ENCODE assay signal across 8 cellular contexts in genomic region chr3:101803152-101803782, GRCh38. TPM values are rescaled to one million over a fixed set of nuclear protein-coding genes. Genes with fewer than 3 reads are reported as not detected.
DNase-seq lines count a peak whose midpoint lies in the region; ATAC-seq and TF ChIP-seq lines count a peak whose summit lies in the region.

No MANE protein-coding gene starts in this region.

- TF ChIP-seq CTCF in WTC11 (IDR thresholded peaks at IDR 0.05) = peak; percentile 78
- TF ChIP-seq CTCF in mesothelial cell of epicardium (IDR thresholded peaks at IDR 0.05; ENCODE audit: unreplicated experiment) = peak; percentile 86
- peak; percentile 82 to 85 for TF ChIP-seq CTCF in tibial artery (IDR thresholded peaks at IDR 0.05)

- peaks cover 0 to 5% (median 0%) of the 10 kb centered on the region in 4 donors for H3K4me1 ChIP-seq in tibial artery

- H3K36me3 Mint-ChIP-seq in WTC11 (peaks cover 18% of the 10 kb centered on the region), mesothelial cell of epicardium (peaks cover 20% of the 10 kb centered on the region)

- H3K27ac ChIP-seq in tibial artery = no peak overlapping the region

- peak; percentile 98 for ATAC-seq in GM19395 (IDR thresholded peaks at IDR 0.05; ENCODE audit: unreplicated experiment)
- peak; percentile 93 for ATAC-seq in HG03342 (IDR thresholded peaks at IDR 0.05; ENCODE audit: unreplicated experiment)
- peak; percentile 73 for ATAC-seq in WTC11

- H3K27me3 ChIP-seq in tibial artery = no peaks in the 10 kb centered on the region

- H3K27ac Mint-ChIP-seq in WTC11 (no peak overlapping the region), mesothelial cell of epicardium (no peak overlapping the region)

- H3K36me3 ChIP-seq in tibial artery = peaks cover 11 to 27% (median 24%) of the 10 kb centered on the region in 3 donors

- intact Hi-C loops in tibial artery (cut with DNase I; ENCODE audit: low total_unique reads) = loop anchor here (10.0 kb wide), 1 partner anchor 732 kb away; no protein-coding TSS in a partner anchor

- peaks cover 13% of the 10 kb centered on the region for H3K4me1 Mint-ChIP-seq in WTC11
- peaks cover 5% of the 10 kb centered on the region for H3K4me1 Mint-ChIP-seq in mesothelial cell of epicardium

- H3K27me3 Mint-ChIP-seq in WTC11 (ENCODE audit: low read depth) (no peaks in the 10 kb centered on the region), mesothelial cell of epicardium (ENCODE audit: low read depth) (no peaks in the 10 kb centered on the region)

- CTCF ChIA-PET in WTC11 (lab: Charles Lee) = interaction anchor here (0.6 to 1.9 kb wide), 17 partner anchors 9 to 427 kb away, joined by 3 to 10 read pairs (median 3); partner anchors contain the start of gene NXPE3

- no peaks in the 10 kb centered on the region for H3K9me3 ChIP-seq in tibial artery

- H3K4me3 Mint-ChIP-seq in WTC11 (no peak overlapping the region), mesothelial cell of epicardium (no peak overlapping the region)

- POLR2A ChIA-PET in WTC11 (lab: Charles Lee) = no interaction called here

- DNase-seq in DMS 273 (lab: John Stamatoyannopoulos, UW; ENCODE audit: unreplicated experiment) (peak; percentile 90), NCI-H2227 treated with DMSO at 0.1 percent for 48 hours (lab: John Stamatoyannopoulos, UW) (peak; percentile 67), WTC11 (ENCODE audit: low spot score) (no peak), mesothelial cell of epicardium (ENCODE audit: low spot score in 2 of 2, unreplicated experiment in 2 of 2) (no peak), tibial artery (no peak)
- peak; percentile 13 for DNase-seq in effector CD8-positive, alpha-beta T cell (lab: John Stamatoyannopoulos, UW)

- no peak overlapping the region for H3K4me3 ChIP-seq in tibial artery

- H3K9me3 Mint-ChIP-seq in WTC11 (0 out of 2 replicates have a peak, but pooled peaks cover under 1% of the 10 kb centered on the region), mesothelial cell of epicardium (peaks cover 6% of the 10 kb centered on the region)

TF ChIP-seq in WTC11, 78 proteins besides CTCF, POLR2A, EP300 and RAD21:
- TF ChIP-seq ETV6 (CRISPR knock-in tag; IDR thresholded peaks at IDR 0.05) (no peak), ESRRA (CRISPR knock-in tag; IDR thresholded peaks at IDR 0.05; ENCODE audit: borderline replicate concordance) (no peak), NFE2L1 (CRISPR knock-in tag; IDR thresholded peaks at IDR 0.05) (no peak), OVOL2 (CRISPR knock-in tag; IDR thresholded peaks at IDR 0.05; ENCODE audit: borderline replicate concordance) (no peak), FOXP1 (CRISPR knock-in tag; IDR thresholded peaks at IDR 0.05; ENCODE audit: borderline replicate concordance) (no peak)
TF ChIP-seq in WTC11: peak in this region for 0.

RNA-seq across cellular contexts. Expression of gene NXPE3, which starts 24.3 kb away (rescaled TPM):
- total RNA-seq in WTC11 (2021) = 11.3 to 13.9 TPM (median 12.9 TPM) in 3 replicates
- 11.6 to 12.7 TPM (median 12.7 TPM) in 3 replicates for total RNA-seq in mesothelial cell of epicardium

RNA-seq across cellular contexts. Expression of gene NFKBIZ, which starts 46.0 kb away (rescaled TPM):
- total RNA-seq in WTC11 (2021) (15.1 to 17.9 TPM (median 16.9 TPM) in 3 replicates), mesothelial cell of epicardium (134 to 142 TPM (median 136 TPM) in 3 replicates)

Comparison
In these comparisons a context has a peak if more than half of its experiments do, and no peak if none do; other contexts are left out.
1. DNase-seq: peak in DMS 273 (single experiment), NCI-H2227 treated with DMSO at 0.1 percent for 48 hours (single experiment) and effector CD8-positive, alpha-beta T cell (single experiment); none in WTC11 (single experiment), mesothelial cell of epicardium (0 of 2) and tibial artery (0 of 2).
2. Peak in every context shown above with its lines, with median percentiles within 50 percentile points of each other: ATAC-seq and CTCF ChIP-seq.